8 cellular contexts compared by ENCODE assay signal in the genomic region with DNA sequence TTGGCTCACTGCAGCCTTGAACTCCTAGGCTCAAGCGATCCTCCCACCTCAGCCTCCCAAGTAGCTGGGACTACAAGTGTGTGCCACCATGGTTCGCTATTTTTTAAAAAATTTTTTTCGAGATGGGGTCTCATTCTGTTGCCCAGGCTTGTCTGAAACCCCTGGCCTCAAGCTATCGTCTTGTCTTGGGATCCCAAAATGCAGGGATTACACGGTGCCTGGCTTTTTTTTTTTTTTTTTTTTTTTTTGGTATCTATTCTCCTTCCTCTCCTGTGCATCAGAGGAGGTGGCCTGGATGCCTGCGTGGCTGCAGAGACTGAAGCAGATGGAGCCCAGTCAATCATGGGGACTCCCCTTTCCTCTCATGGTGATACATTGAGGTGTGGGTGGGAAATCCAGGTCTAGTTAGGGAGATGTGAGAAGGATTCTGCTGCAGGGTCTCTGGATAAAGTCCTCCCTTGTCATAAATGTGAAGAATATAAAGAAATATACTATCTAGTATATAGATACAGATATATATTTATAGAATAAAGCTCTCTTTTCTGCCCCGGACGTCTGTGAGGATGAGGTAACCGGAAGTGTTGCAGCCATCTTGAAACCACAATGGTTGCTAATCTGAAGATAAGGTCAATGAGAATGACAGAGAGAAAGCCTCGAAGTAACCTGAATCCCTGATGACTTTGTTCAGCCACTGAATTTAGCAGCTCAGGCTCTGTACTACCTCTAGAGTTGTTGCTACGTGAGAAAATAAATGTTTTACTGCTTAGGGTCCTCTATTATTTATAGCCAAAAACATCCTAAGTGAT. TPM values are rescaled to one million over a fixed set of nuclear protein-coding genes. Genes with fewer than 3 reads are reported as not detected.
DNase-seq lines count a peak whose midpoint lies in the region; ATAC-seq and TF ChIP-seq lines count a peak whose summit lies in the region.

No MANE protein-coding gene starts in this region.

- peak; percentile 32 for DNase-seq in activated CD4-positive, CD25-positive, alpha-beta regulatory T cell treated with anti-CD3 and anti-CD28 coated beads, Interleukin-2, amount 50 U/mL, for 72 hours
- DNase-seq in stimulated activated CD4-positive, alpha-beta T cell treated with anti-CD3 and anti-CD28 coated beads, Interleukin-2, amount 100 ng/mL, for 24 hours = peak; percentile 25 to 42
- DNase-seq in ureter (ENCODE audit: low spot score) (no peak), glutamatergic neuron (no peak)

- H3K4me3 Mint-ChIP-seq in glutamatergic neuron (ENCODE audit: unreplicated experiment) = no peak overlapping the region

- peaks cover 4% of the 10 kb centered on the region for H3K36me3 Mint-ChIP-seq in glutamatergic neuron (ENCODE audit: unreplicated experiment)

- ATAC-seq in GM19035 (IDR thresholded peaks at IDR 0.05; ENCODE audit: unreplicated experiment) = peak; percentile 46
- peak; percentile 34 for ATAC-seq in HG03442 (IDR thresholded peaks at IDR 0.05; ENCODE audit: unreplicated experiment)
- no peak for ATAC-seq in HG03097 (IDR thresholded peaks at IDR 0.05; ENCODE audit: low FRiP score, unreplicated experiment)
- ATAC-seq in GM19023 (IDR thresholded peaks at IDR 0.05; ENCODE audit: unreplicated experiment) = no peak

- no peaks in the 10 kb centered on the region for H3K27me3 Mint-ChIP-seq in glutamatergic neuron (ENCODE audit: unreplicated experiment)

- H3K9me3 Mint-ChIP-seq in glutamatergic neuron (ENCODE audit: unreplicated experiment) = peaks cover 2% of the 10 kb centered on the region

- TF ChIP-seq CTCF in glutamatergic neuron (IDR thresholded peaks at IDR 0.05; ENCODE audit: partially characterized antibody, unreplicated experiment) = no peak

- H3K27ac Mint-ChIP-seq in glutamatergic neuron (ENCODE audit: unreplicated experiment) = no peak overlapping the region

- H3K4me1 Mint-ChIP-seq in glutamatergic neuron (ENCODE audit: low read depth, unreplicated experiment) = no peaks in the 10 kb centered on the region

RNA-seq across cellular contexts. Expression of a gene that starts 19.5 kb away (rescaled TPM):
- total RNA-seq in ureter = not detected
- total RNA-seq in glutamatergic neuron (ENCODE audit: unreplicated experiment) = not detected

RNA-seq across cellular contexts. Expression of a gene that starts 30.0 kb away (rescaled TPM):
- total RNA-seq in ureter (not detected), glutamatergic neuron (ENCODE audit: unreplicated experiment) (not detected)

RNA-seq across cellular contexts. Expression of a gene that starts 38.9 kb away (rescaled TPM):
- total RNA-seq in ureter (418 TPM), glutamatergic neuron (ENCODE audit: unreplicated experiment) (312 TPM)

Comparison
In these comparisons a context has a peak if more than half of its experiments do, and no peak if none do; other contexts are left out.
1. ATAC-seq: peak in GM19035 (single experiment) and HG03442 (single experiment); none in HG03097 (single experiment) and GM19023 (single experiment).
2. DNase-seq: peak in activated CD4-positive, CD25-positive, alpha-beta regulatory T cell treated with anti-CD3 and anti-CD28 coated beads, Interleukin-2, amount 50 U/mL, for 72 hours (single experiment) and stimulated activated CD4-positive, alpha-beta T cell treated with anti-CD3 and anti-CD28 coated beads, Interleukin-2, amount 100 ng/mL, for 24 hours (2 of 2); none in ureter (single experiment) and glutamatergic neuron (single experiment).